ENCODE assay signal across 8 cellular contexts in the genomic region with DNA sequence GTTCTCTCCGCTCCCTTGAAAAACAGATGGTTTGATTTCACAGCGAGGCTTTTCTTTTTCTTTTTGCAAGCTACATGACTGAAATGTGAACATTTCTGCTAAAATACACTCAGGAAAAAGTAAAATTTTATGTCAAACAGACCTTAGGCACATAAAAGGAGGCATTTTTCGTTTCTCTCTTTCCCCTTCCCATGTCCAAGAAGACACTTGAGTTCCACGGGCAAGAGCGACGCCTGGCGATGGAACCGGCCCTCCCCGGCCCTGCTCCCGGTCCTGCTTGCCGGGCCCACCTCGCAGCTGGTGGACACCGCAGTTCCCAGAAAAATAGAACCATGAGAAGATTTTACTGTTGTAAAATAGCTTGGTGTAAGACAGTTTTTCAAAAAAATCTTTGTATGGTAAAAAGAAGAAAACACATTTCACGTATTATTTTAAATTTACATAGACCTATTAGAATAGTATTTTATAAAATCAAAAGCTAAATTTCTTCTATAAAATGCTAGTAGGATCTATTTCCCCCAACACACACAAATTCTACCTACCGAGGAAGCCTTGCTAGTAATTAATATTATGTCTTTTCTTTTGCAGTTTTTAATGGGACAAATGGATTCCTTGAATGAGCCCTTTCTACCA. TPM values are rescaled to one million over a fixed set of nuclear protein-coding genes. Genes with fewer than 3 reads are reported as not detected.
DNase-seq lines count a peak whose midpoint lies in the region; ATAC-seq, FAIRE-seq and TF ChIP-seq lines count a peak whose summit lies in the region.

No MANE protein-coding gene starts in this region.

- peaks cover 13% of the 10 kb centered on the region for H3F3A ChIP-seq in GM23248 (ENCODE audit: insufficient read depth)

- no peak for TF ChIP-seq EP300 in GM12878 (IDR thresholded peaks at IDR 0.05; ENCODE audit: borderline replicate concordance in 1 of 2, control insufficient read depth in 1 of 2, low read depth in 2 of 2, low read length in 2 of 2)

- CTCF ChIA-PET in GM12878 (lab: Yijun Ruan, JAX), result interaction anchor here (0.8 to 1.7 kb wide), 9 partner anchors 10 to 273 kb away, joined by 3 to 7 read pairs (median 4); no protein-coding TSS in a partner anchor

- no peak overlapping the region for H3K9ac ChIP-seq in GM23248
- no peak overlapping the region for H3K9ac ChIP-seq in GM12878 (ENCODE audit: control insufficient read depth, insufficient read depth, low read length)

- RAD21 ChIA-PET in GM12878 (lab: Charles Lee; ENCODE audit: unreplicated experiment), result interaction anchor here (1.1 to 1.7 kb wide), 6 partner anchors 29 to 342 kb away, joined by 3 to 7 read pairs (median 4); no protein-coding TSS in a partner anchor

- H3K9me2 ChIP-seq in GM23248 (ENCODE audit: insufficient read depth), result no peaks in the 10 kb centered on the region

- TF ChIP-seq POLR2A in GM12878 (IDR thresholded peaks at IDR 0.05; ENCODE audit: low read depth, low read length), result no peak
- no peak for TF ChIP-seq POLR2A in H54 (IDR thresholded peaks at IDR 0.05; ENCODE audit: low read depth, low read length)

- no peak overlapping the region for H3K27ac ChIP-seq in GM23248
- H3K27ac ChIP-seq in RWPE2 (ENCODE audit: poor library complexity, severe bottlenecking), result no peak overlapping the region
- no peak overlapping the region for H3K27ac ChIP-seq in GM12878 (ENCODE audit: control insufficient read depth, insufficient read depth)
- no peak overlapping the region for H3K27ac ChIP-seq in right cardiac atrium (ENCODE audit: low read length)

- intact Hi-C loops in GM12878 (cut with micrococcal nuclease; ENCODE audit: unreplicated experiment) (loop anchor here (1.0 kb wide), 2 partner anchors 44 to 118 kb away; no protein-coding TSS in a partner anchor), right cardiac atrium (cut with DNase I) (loop anchor here in 1 of 4 donors (5.0 kb wide), 1 partner anchor 118 kb away; no protein-coding TSS in a partner anchor), posterior vena cava (cut with DNase I) (no loop called here)

- in situ Hi-C loops in ACHN (cut with HindIII; ENCODE audit: low pct_ligation_motif_present, low pct_unique_long_range_greater_than_20kb, low sequenced_read_pairs) (no loop called here), GM23248 (cut with MboI) (no loop called here), GM12878 (cut with MboI) (no loop called here)

- no peaks in the 10 kb centered on the region for H3K79me2 ChIP-seq in GM23248 (ENCODE audit: insufficient read depth)
- no peaks in the 10 kb centered on the region for H3K79me2 ChIP-seq in GM12878 (ENCODE audit: control insufficient read depth, insufficient read depth, low read length)

- H3K27me3 ChIP-seq in GM23248 (replicated peaks; ENCODE audit: insufficient read depth) (peaks cover 4% of the 10 kb centered on the region; the same call in 1 of the 2 replicates), RWPE2 (ENCODE audit: insufficient read depth, poor library complexity, severe bottlenecking) (peaks cover 29% of the 10 kb centered on the region), GM12878 (replicated peaks in 1 of 2; ENCODE audit: control insufficient read depth in 2 of 2, insufficient read depth in 2 of 2, low read length in 1 of 2) (peaks cover 2 to 3% of the 10 kb centered on the region in 2 experiments; a peak in 2 of 4 replicates), right cardiac atrium (ENCODE audit: control insufficient read depth, insufficient read depth) (no peaks in the 10 kb centered on the region)

- ATAC-seq in RWPE2 (ENCODE audit: low read depth) (peak; percentile 79), GM12878 (peak; percentile 77), right cardiac atrium (peak; percentile 82 to 86), GM18519 (IDR thresholded peaks at IDR 0.05; ENCODE audit: low FRiP score, unreplicated experiment) (no peak)

- H3K36me3 ChIP-seq in GM23248 (ENCODE audit: low read depth) (no peaks in the 10 kb centered on the region), RWPE2 (ENCODE audit: low read depth) (no peaks in the 10 kb centered on the region), GM12878 (ENCODE audit: control insufficient read depth in 2 of 2, insufficient read depth in 2 of 2, low read length in 1 of 2) (no peaks in the 10 kb centered on the region)

- H3K9me3 ChIP-seq in GM23248 (ENCODE audit: low read depth), result no peaks in the 10 kb centered on the region
- no peaks in the 10 kb centered on the region for H3K9me3 ChIP-seq in RWPE2 (ENCODE audit: severe bottlenecking)
- H3K9me3 ChIP-seq in GM12878 (replicated peaks; ENCODE audit: control insufficient read depth, insufficient read depth, low read length), result no peaks in the 10 kb centered on the region
- no peaks in the 10 kb centered on the region for H3K9me3 ChIP-seq in right cardiac atrium (ENCODE audit: control insufficient read depth, low read length)

- FAIRE-seq in GM12878 (lab: Jason Lieb, UNC), result no peak
- no peak for FAIRE-seq in H54 (lab: Jason Lieb, UNC)

- peak; percentile 78 for DNase-seq in ACHN
- DNase-seq in GM23248, result peak; percentile 81
- no peak for DNase-seq in RWPE2 (ENCODE audit: low spot score)
- no peak for DNase-seq in GM12878 (ENCODE audit: low read depth, low spot score)
- DNase-seq in right cardiac atrium, result peak; percentile 74 to 90 (median 88)
- peak; percentile 93 for DNase-seq in posterior vena cava (ENCODE audit: low spot score)
- DNase-seq in H54 (ENCODE audit: insufficient read length, low spot score), result no peak

- peak; percentile 87 for TF ChIP-seq CTCF in RWPE2 (IDR thresholded peaks at IDR 0.05; ENCODE audit: poor library complexity, severe bottlenecking)
- peak; percentile 65 to 77 (median 66) for TF ChIP-seq CTCF in GM12878 (IDR thresholded peaks at IDR 0.05 in 2 of 3, conservative IDR thresholded peaks at IDR 0.05 in 1 of 3; ENCODE audit: control insufficient read depth in 2 of 3, extremely low read depth in 1 of 3, insufficient read depth in 1 of 3, low read depth in 3 of 3, low read length in 3 of 3)

- TF ChIP-seq RAD21 in GM12878 (IDR thresholded peaks at IDR 0.05; ENCODE audit: insufficient read depth, low read depth, low read length), result peak; percentile 66

- H2AFZ ChIP-seq in GM23248 (peak overlapping the region; percentile 82), GM12878 (ENCODE audit: control insufficient read depth, low read depth, low read length) (no peak overlapping the region)

- peak overlapping the region; percentile 86 for H3K4me2 ChIP-seq in GM23248 (ENCODE audit: unreplicated experiment)
- peak overlapping the region; percentile 54; the same call in 1 of the 2 replicates for H3K4me2 ChIP-seq in GM12878 (ENCODE audit: control insufficient read depth, insufficient read depth)

- H3K4me1 ChIP-seq in GM23248 (ENCODE audit: insufficient read depth) (peaks cover 9% of the 10 kb centered on the region), RWPE2 (ENCODE audit: insufficient read depth, poor library complexity, severe bottlenecking) (peaks cover 6% of the 10 kb centered on the region), GM12878 (ENCODE audit: control insufficient read depth, insufficient read depth, low read length) (no peaks in the 10 kb centered on the region), right cardiac atrium (ENCODE audit: control insufficient read depth, insufficient read depth, low read length) (peaks cover 6% of the 10 kb centered on the region)

- POLR2A ChIA-PET in GM12878 (lab: Charles Lee), result no interaction called here

- SMC1A ChIA-PET in GM12878 (lab: Charles Lee; ENCODE audit: uncharacterized antibody, unreplicated experiment), result interaction anchor here (0.9 to 1.1 kb wide), 3 partner anchors 75 to 271 kb away, joined by 3 read pairs; no protein-coding TSS in a partner anchor

- H4K20me1 ChIP-seq in GM23248 (ENCODE audit: insufficient read depth), result no peaks in the 10 kb centered on the region
- H4K20me1 ChIP-seq in GM12878 (ENCODE audit: control insufficient read depth, insufficient read depth), result no peaks in the 10 kb centered on the region

- H3K4me3 ChIP-seq in GM23248 (peak overlapping the region; percentile 71), RWPE2 (ENCODE audit: severe bottlenecking) (peak overlapping the region; percentile 34), GM12878 (peak overlapping the region; percentile 20; the same call in 1 of the 2 replicates), right cardiac atrium (ENCODE audit: low read length) (peak overlapping the region; percentile 86)

- WGBS in GM23248 (ENCODE audit: low coverage in 1 of 2, low lambda C conversion rate in 2 of 2, missing lambda C conversion rate in 2 of 2), 2 experiments, result 6 to 8% methylated on average over 15 of the region's 15 CpGs
- WGBS in GM12878 (ENCODE audit: insufficient coverage, insufficient replicate concordance, low lambda C conversion rate, missing lambda C conversion rate), result 16% methylated on average over 15 of the region's 15 CpGs
- WGBS in right cardiac atrium, result 9% methylated on average over 15 of the region's 15 CpGs

- no TSS peak for BruUV-seq in GM12878 (replicated peaks; lab: Mats Ljungman, UMichigan)

RNA-seq across cellular contexts. Expression of gene ALKAL2, which starts 2.3 kb away (rescaled TPM):
- not detected in 2 replicates for total RNA-seq in GM23248 (2014; rRNA removed; shearing (Covaris generic))
- not detected in 2 replicates for polyA plus RNA-seq in GM23248 (2016; fragmentation: Nextera tagmentation; extraction: Ambion mirVana)
- total RNA-seq in GM12878 (2013; cell fraction: nucleolus; rRNA removed), result not detected in 2 replicates
- total RNA-seq in GM12878 (2014; rRNA removed), result not detected in 2 replicates
- not detected in 2 replicates for total RNA-seq in GM12878 (2014; rRNA removed; fragmentation: Illumina TruSeq; extraction: Trizol)
- total RNA-seq in GM12878 (2021), result not detected in 2 replicates
- not detected for polyA plus RNA-seq in GM12878 (2011; ENCODE audit: low read depth)
- polyA plus RNA-seq in GM12878 (2011; rRNA removed), result not detected in 2 replicates
- polyA plus RNA-seq in GM12878 (2011; cell fraction: cytosol; rRNA removed), result not detected in 2 replicates
- not detected in 2 replicates for polyA plus RNA-seq in GM12878 (2011; cell fraction: nucleus; rRNA removed)
- not detected in 2 replicates for polyA plus RNA-seq in GM12878 (2012)
- not detected in 2 replicates for polyA plus RNA-seq in GM12878 (2014; fragmentation: Illumina TruSeq; extraction: Trizol)
- polyA plus RNA-seq in GM12878 (2014; fragmentation: Nextera tagmentation; extraction: Ambion mirVana), result under 1 TPM in 1 of 2 experiments, not detected in 1; 0.11 TPM
- polyA plus RNA-seq in GM12878 (2014; rRNA removed), result 0.11 TPM in 1 of 2 replicates, not detected in the other
- polyA plus RNA-seq in GM12878 (2016; fragmentation: Nextera tagmentation; extraction: Ambion mirVana), result under 1 TPM; 0.11 to 0.29 TPM
- not detected in 2 replicates for polyA minus RNA-seq in GM12878 (2011; rRNA and poly(A)+ RNA removed)
- polyA minus RNA-seq in GM12878 (2011; cell fraction: cytosol; rRNA and poly(A)+ RNA removed), result not detected in 2 replicates
- not detected in 2 replicates for polyA minus RNA-seq in GM12878 (2011; cell fraction: nucleus; rRNA and poly(A)+ RNA removed)
- 1 to 10 TPM in 1 of 4 donors, under 1 TPM in 3; 0.20 to 2.9 (median 0.77) TPM for total RNA-seq in right cardiac atrium
- polyA plus RNA-seq in right cardiac atrium, result 0.72 TPM
- 10 to 100 TPM; 63.8 to 64.2 TPM for total RNA-seq in posterior vena cava

RNA-seq across cellular contexts. Expression of gene ACP1, which starts 25.5 kb away (rescaled TPM):
- 116 and 183 TPM in 2 replicates for total RNA-seq in GM23248 (2014; rRNA removed; shearing (Covaris generic))
- polyA plus RNA-seq in GM23248 (2016; fragmentation: Nextera tagmentation; extraction: Ambion mirVana) (156 TPM in 2 replicates), GM12878 (2011; rRNA removed) (185 and 229 TPM in 2 replicates), GM12878 (2014; fragmentation: Illumina TruSeq; extraction: Trizol) (150 and 164 TPM in 2 replicates), GM12878 (2014; fragmentation: Nextera tagmentation; extraction: Ambion mirVana) (100 to 1,000 TPM; 362 to 468 TPM), GM12878 (2014; rRNA removed) (143 and 161 TPM in 2 replicates), GM12878 (2016; fragmentation: Nextera tagmentation; extraction: Ambion mirVana) (100 to 1,000 TPM; 219 to 226 TPM), right cardiac atrium (77.1 TPM)
- total RNA-seq in GM12878 (2013; cell fraction: nucleolus; rRNA removed), result 164 and 165 TPM in 2 replicates
- total RNA-seq in GM12878 (2014; rRNA removed) (129 and 149 TPM in 2 replicates), GM12878 (2014; rRNA removed; fragmentation: Illumina TruSeq; extraction: Trizol) (131 and 133 TPM in 2 replicates), GM12878 (2021) (114 and 120 TPM in 2 replicates), right cardiac atrium (10 to 100 TPM; 58.8 to 67.3 (median 61.1) TPM), posterior vena cava (10 to 100 TPM; 50.9 to 54.0 TPM)
- polyA plus RNA-seq in GM12878 (2011; ENCODE audit: low read depth), result 106 TPM
- 87.9 and 111 TPM in 2 replicates for polyA plus RNA-seq in GM12878 (2011; cell fraction: cytosol; rRNA removed)
- 99.9 and 122 TPM in 2 replicates for polyA plus RNA-seq in GM12878 (2011; cell fraction: nucleus; rRNA removed)
- polyA plus RNA-seq in GM12878 (2012), result 118 and 121 TPM in 2 replicates
- polyA minus RNA-seq in GM12878 (2011; rRNA and poly(A)+ RNA removed), result 96.6 and 97.2 TPM in 2 replicates
- polyA minus RNA-seq in GM12878 (2011; cell fraction: cytosol; rRNA and poly(A)+ RNA removed), result 30.3 and 55.4 TPM in 2 replicates
- polyA minus RNA-seq in GM12878 (2011; cell fraction: nucleus; rRNA and poly(A)+ RNA removed), result 88.1 and 120 TPM in 2 replicates

RNA-seq across cellular contexts. Expression of gene SH3YL1, which starts 26.4 kb away (rescaled TPM):
- total RNA-seq in GM23248 (2014; rRNA removed; shearing (Covaris generic)), result 24.0 and 34.8 TPM in 2 replicates
- polyA plus RNA-seq in GM23248 (2016; fragmentation: Nextera tagmentation; extraction: Ambion mirVana), result 23.6 and 25.2 TPM in 2 replicates
- total RNA-seq in GM12878 (2013; cell fraction: nucleolus; rRNA removed), result 112 and 117 TPM in 2 replicates
- 15.7 and 18.6 TPM in 2 replicates for total RNA-seq in GM12878 (2014; rRNA removed)
- total RNA-seq in GM12878 (2014; rRNA removed; fragmentation: Illumina TruSeq; extraction: Trizol), result 17.2 and 20.8 TPM in 2 replicates
- total RNA-seq in GM12878 (2021), result 15.0 and 18.7 TPM in 2 replicates
- 25.4 TPM for polyA plus RNA-seq in GM12878 (2011; ENCODE audit: low read depth)
- 19.0 and 26.3 TPM in 2 replicates for polyA plus RNA-seq in GM12878 (2011; rRNA removed)
- polyA plus RNA-seq in GM12878 (2011; cell fraction: cytosol; rRNA removed), result 9.6 and 9.8 TPM in 2 replicates
- polyA plus RNA-seq in GM12878 (2011; cell fraction: nucleus; rRNA removed), result 45.6 and 46.9 TPM in 2 replicates
- polyA plus RNA-seq in GM12878 (2012), result 16.5 and 17.1 TPM in 2 replicates
- 20.6 and 29.6 TPM in 2 replicates for polyA plus RNA-seq in GM12878 (2014; fragmentation: Illumina TruSeq; extraction: Trizol)
- polyA plus RNA-seq in GM12878 (2014; fragmentation: Nextera tagmentation; extraction: Ambion mirVana), result 10 to 100 TPM; 13.7 to 15.4 TPM
- 20.5 and 22.4 TPM in 2 replicates for polyA plus RNA-seq in GM12878 (2014; rRNA removed)
- polyA plus RNA-seq in GM12878 (2016; fragmentation: Nextera tagmentation; extraction: Ambion mirVana), result 10 to 100 TPM; 12.2 to 13.2 TPM
- polyA minus RNA-seq in GM12878 (2011; rRNA and poly(A)+ RNA removed), result 15.6 and 22.6 TPM in 2 replicates
- polyA minus RNA-seq in GM12878 (2011; cell fraction: cytosol; rRNA and poly(A)+ RNA removed), result 6.0 and 6.8 TPM in 2 replicates
- polyA minus RNA-seq in GM12878 (2011; cell fraction: nucleus; rRNA and poly(A)+ RNA removed), result 32.2 and 44.0 TPM in 2 replicates
- 10 to 100 TPM; 14.5 to 19.2 (median 16.8) TPM for total RNA-seq in right cardiac atrium
- 11.8 TPM for polyA plus RNA-seq in right cardiac atrium
- total RNA-seq in posterior vena cava, result 10 to 100 TPM; 21.1 to 27.3 TPM

Comparison
In these comparisons a context has a peak if more than half of its experiments do, and no peak if none do; other contexts are left out.
1. DNase-seq: peak in ACHN (single experiment), GM23248 (single experiment), right cardiac atrium (3 of 3) and posterior vena cava (single experiment); none in RWPE2 (single experiment), GM12878 (single experiment) and H54 (single experiment).
2. H3K4me3 ChIP-seq: peak in every context shown above with its lines; median percentile 86 in right cardiac atrium; 71 in GM23248; 34 in RWPE2; 20 in GM12878.
3. RNA of gene ALKAL2, which starts 2.3 kb away (total RNA-seq): 63.8 to 64.2 TPM in posterior vena cava; 0.20 to 2.9 TPM in right cardiac atrium, not detected in GM23248 and not detected in GM12878; every median in the first group is over 10 times any median in the second.